Comparison of ENCODE assay signal across 9 cellular contexts in genomic region chr22:36773935-36774334, GRCh38. TPM values are rescaled to one million over a fixed set of nuclear protein-coding genes. Genes with fewer than 3 reads are reported as not detected.
A peak's percentile ranks its signal among the peaks of the same experiment; 100 is the strongest.
DNase-seq lines count a peak whose midpoint lies in the region; ATAC-seq and TF ChIP-seq lines count a peak whose summit lies in the region.
"Had no signal": no experiment of that assay in that cellular context is flagged by ENCODE, and none has a peak within 500 bp of the region (broad histone marks: within the 10 kb centered on the region; RNA-seq: fewer than 3 reads in every experiment).

No MANE protein-coding gene starts in this region.

- H3K9me3 Mint-ChIP-seq in MCF 10A (ENCODE audit: unreplicated experiment), result no peaks in the 10 kb centered on the region

- H3K36me3 Mint-ChIP-seq in MCF 10A (ENCODE audit: insufficient read depth, unreplicated experiment), result peaks cover 4% of the 10 kb centered on the region

- no peaks in the 10 kb centered on the region for H3K9me3 ChIP-seq in breast epithelium
- H3K9me3 ChIP-seq in OCI-LY7 (ENCODE audit: low read length), result no peaks in the 10 kb centered on the region; the same call in 1 of the 2 replicates
- H3K9me3 ChIP-seq in esophagus squamous epithelium, result no peaks in the 10 kb centered on the region
- H3K9me3 ChIP-seq in tibial artery, result no peaks in the 10 kb centered on the region
- H3K9me3 ChIP-seq: SJCRH30 had no signal

- H3K4me1 ChIP-seq in breast epithelium, result peaks cover 0 to 6% of the 10 kb centered on the region in 2 donors
- H3K4me1 ChIP-seq in OCI-LY7 (ENCODE audit: insufficient read depth, low read length, poor library complexity, severe bottlenecking), result peaks cover 15% of the 10 kb centered on the region
- peaks cover 4 to 19% (median 7%) of the 10 kb centered on the region in 3 donors for H3K4me1 ChIP-seq in esophagus squamous epithelium
- peaks cover 0 to 13% (median 10%) of the 10 kb centered on the region in 4 donors for H3K4me1 ChIP-seq in tibial artery
- H3K4me1 ChIP-seq: SJCRH30 had no signal

- CTCF ChIA-PET in MCF 10A (lab: Yijun Ruan, JAX) (interaction anchor here (0.5 to 13.8 kb wide), 48 partner anchors 9 to 1189 kb away, joined by 3 to 158 read pairs (median 4); no protein-coding TSS in a partner anchor), OCI-LY7 (lab: Charles Lee; ENCODE audit: unreplicated experiment) (no interaction called here)

- intact Hi-C loops in MCF 10A (cut with micrococcal nuclease), result loop anchor here (1.0 kb wide), 1 partner anchor 17 kb away; no protein-coding TSS in a partner anchor
- intact Hi-C loops in breast epithelium (cut with DNase I; ENCODE audit: low total_unique reads), result no loop called here
- intact Hi-C loops in OCI-LY7 (cut with micrococcal nuclease; ENCODE audit: unreplicated experiment), result no loop called here
- intact Hi-C loops in esophagus squamous epithelium (cut with DNase I), result no loop called here
- intact Hi-C loops in tibial artery (cut with DNase I; ENCODE audit: low total_unique reads), result loop anchor here (5.0 kb wide), 1 partner anchor 198 kb away; no protein-coding TSS in a partner anchor

- no peaks in the 10 kb centered on the region for H3K27me3 Mint-ChIP-seq in MCF 10A (ENCODE audit: insufficient read depth, unreplicated experiment)

- no peak overlapping the region for H3K27ac ChIP-seq in breast epithelium
- H3K27ac ChIP-seq in OCI-LY7 (ENCODE audit: low read depth, low read length, poor library complexity, severe bottlenecking), result no peak overlapping the region
- no peak overlapping the region for H3K27ac ChIP-seq in esophagus squamous epithelium
- H3K27ac ChIP-seq in tibial artery, result no peak overlapping the region
- H3K27ac ChIP-seq: SJCRH30 had no signal

- H3K4me2 ChIP-seq in OCI-LY7 (ENCODE audit: low read length), result no peak overlapping the region

- H3K4me1 Mint-ChIP-seq in MCF 10A (ENCODE audit: insufficient read depth, unreplicated experiment), result peaks cover 6% of the 10 kb centered on the region

- H3K36me3 ChIP-seq in breast epithelium, result no peaks in the 10 kb centered on the region
- no peaks in the 10 kb centered on the region for H3K36me3 ChIP-seq in OCI-LY7 (ENCODE audit: insufficient read depth, low read length)
- H3K36me3 ChIP-seq in esophagus squamous epithelium, result peaks cover 0 to 5% (median 0%) of the 10 kb centered on the region in 3 donors
- no peaks in the 10 kb centered on the region for H3K36me3 ChIP-seq in tibial artery
- H3K36me3 ChIP-seq: SJCRH30 had no signal

- H3K4me3 Mint-ChIP-seq in MCF 10A (ENCODE audit: unreplicated experiment), result no peak overlapping the region

- H2AFZ ChIP-seq in OCI-LY7 (ENCODE audit: low read length), result no peak overlapping the region

- no peaks in the 10 kb centered on the region for H3K79me2 ChIP-seq in OCI-LY7 (ENCODE audit: insufficient read depth, low read depth, low read length)

- no peaks in the 10 kb centered on the region for H4K20me1 ChIP-seq in OCI-LY7 (ENCODE audit: insufficient read depth, low read length)

- POLR2A ChIA-PET in MCF 10A (lab: Yijun Ruan, JAX) (interaction anchor here (0.6 to 4.2 kb wide), 17 partner anchors 11 to 441 kb away, joined by 3 to 69 read pairs (median 5); partner anchors contain the start of genes EIF3D and FOXRED2), OCI-LY7 (lab: Charles Lee) (interaction anchor here (0.7 kb wide), 1 partner anchor 209 kb away, joined by 3 read pairs; no protein-coding TSS in a partner anchor)

- BruUV-seq in MCF 10A (replicated peaks; lab: Mats Ljungman, UMichigan) (no TSS peak), OCI-LY7 (replicated peaks; lab: Mats Ljungman, UMichigan) (no TSS peak)

- TF ChIP-seq CTCF in MCF 10A (IDR thresholded peaks at IDR 0.05; ENCODE audit: unreplicated experiment) (peak; percentile 63), breast epithelium (IDR thresholded peaks at IDR 0.05) (no peak), OCI-LY7 (conservative IDR thresholded peaks at IDR 0.05; ENCODE audit: low read length) (peak; percentile 68), esophagus squamous epithelium (IDR thresholded peaks at IDR 0.05) (peak in 4 of 6 experiments; percentile 35 to 58 (median 47)), tibial artery (IDR thresholded peaks at IDR 0.05) (peak; percentile 5 to 25)

- H3K27ac Mint-ChIP-seq in MCF 10A (ENCODE audit: low read depth, unreplicated experiment), result no peak overlapping the region

- no peaks in the 10 kb centered on the region for H3K9me2 ChIP-seq in OCI-LY7 (ENCODE audit: insufficient read depth, low read length)

- 46 to 69% methylated on average over 2 to 3 of the region's 3 CpGs for WGBS in esophagus squamous epithelium, 2 donors

- H3K4me3 ChIP-seq in breast epithelium (no peak overlapping the region), OCI-LY7 (ENCODE audit: low read depth, low read length, poor library complexity, severe bottlenecking) (no peak overlapping the region), esophagus squamous epithelium (no peak overlapping the region), tibial artery (no peak overlapping the region)
- H3K4me3 ChIP-seq: SJCRH30 had no signal

- TF ChIP-seq POLR2A in breast epithelium (IDR thresholded peaks at IDR 0.05), result no peak
- TF ChIP-seq POLR2A in esophagus squamous epithelium (IDR thresholded peaks at IDR 0.05), result no peak

- DNase-seq in MCF 10A (ENCODE audit: unreplicated experiment) (peak; percentile 61), breast epithelium (ENCODE audit: low spot score in 2 of 2) (no peak), OCI-LY7 (ENCODE audit: low spot score) (peak; percentile 31), esophagus squamous epithelium (lab: John Stamatoyannopoulos, UW) (no peak), tibial artery (no peak), ecto neural progenitor cell (ENCODE audit: low spot score) (no peak), NCI-H526 treated with DMSO at 0.1 percent for 48 hours (lab: John Stamatoyannopoulos, UW) (no peak)

- ATAC-seq in GM18517 (IDR thresholded peaks at IDR 0.05; ENCODE audit: unreplicated experiment), result no peak

- H3K27me3 ChIP-seq in breast epithelium, result no peaks in the 10 kb centered on the region
- no peaks in the 10 kb centered on the region for H3K27me3 ChIP-seq in esophagus squamous epithelium
- H3K27me3 ChIP-seq in tibial artery, result no peaks in the 10 kb centered on the region

RNA-seq across cellular contexts. Expression of gene IFT27, which starts 2.0 kb away (rescaled TPM):
- 17.6 and 28.7 TPM in 2 replicates for total RNA-seq in MCF 10A (2022)
- 10 to 100 TPM; 19.0 to 23.7 (median 20.6) TPM for total RNA-seq in breast epithelium
- total RNA-seq in OCI-LY7 (2014; rRNA removed; shearing (Covaris generic)), result 18.3 and 22.1 TPM in 2 replicates
- total RNA-seq in OCI-LY7 (2022), result 50.0 and 53.9 TPM in 2 replicates
- 1 to 10 TPM; 6.1 to 9.5 (median 8.1) TPM for total RNA-seq in esophagus squamous epithelium

RNA-seq across cellular contexts. Expression of gene PVALB, which starts 42.9 kb away (rescaled TPM):
- total RNA-seq in MCF 10A (2022) (not detected in 2 replicates), breast epithelium (1 to 10 TPM in 1 of 3 donors, not detected in 2; 1.8 TPM), OCI-LY7 (2022) (not detected in 2 replicates), esophagus squamous epithelium (not detected)
- total RNA-seq in OCI-LY7 (2014; rRNA removed; shearing (Covaris generic)), result not detected in 2 replicates

Comparison
In these comparisons a context has a peak if more than half of its experiments do, and no peak if none do; other contexts are left out.
1. DNase-seq: peak in MCF 10A (single experiment) and OCI-LY7 (single experiment); none in breast epithelium (0 of 2), esophagus squamous epithelium (single experiment), tibial artery (0 of 2), ecto neural progenitor cell (single experiment) and NCI-H526 treated with DMSO at 0.1 percent for 48 hours (single experiment).
2. CTCF ChIP-seq: peak in MCF 10A (single experiment), OCI-LY7 (single experiment), esophagus squamous epithelium (4 of 6) and tibial artery (2 of 2); none in breast epithelium (0 of 3).
3. intact Hi-C loops: an anchor here in MCF 10A (1.0 kb wide) and tibial artery (5.0 kb wide); none called in breast epithelium, OCI-LY7 and esophagus squamous epithelium.